ENCODE assay signal across 12 cellular contexts in genomic region chr7:64494912-64495461, GRCh38.
A peak's percentile ranks its signal among the peaks of the same experiment; 100 is the strongest.
DNase-seq lines count a peak whose midpoint lies in the region; ATAC-seq and TF ChIP-seq lines count a peak whose summit lies in the region.
"Had no signal": no experiment of that assay in that cellular context is flagged by ENCODE, and none has a peak within 500 bp of the region (broad histone marks: within the 10 kb centered on the region; RNA-seq: fewer than 3 reads in every experiment).

No MANE protein-coding gene starts in this region.

- intact Hi-C loops in Right ventricle myocardium inferior (cut with DNase I), result no loop called here

- ATAC-seq in Right ventricle myocardium inferior (peak; percentile 23), HG03521 (IDR thresholded peaks at IDR 0.05; ENCODE audit: unreplicated experiment) (no peak), HG02678 (IDR thresholded peaks at IDR 0.05; ENCODE audit: unreplicated experiment) (no peak)
- ATAC-seq: T-cell had no signal

- TF ChIP-seq RAD21 in liver (IDR thresholded peaks at IDR 0.05), result no peak

- peaks cover 0 to 4% of the 10 kb centered on the region in 2 donors for H3K4me1 ChIP-seq in right atrium auricular region
- H3K4me1 ChIP-seq in liver (ENCODE audit: control insufficient read depth in 4 of 4, insufficient read depth in 4 of 4, low read length in 3 of 4), result no peaks in the 10 kb centered on the region

- TF ChIP-seq CTCF in right atrium auricular region (IDR thresholded peaks at IDR 0.05) (no peak), liver (IDR thresholded peaks at IDR 0.05; ENCODE audit: low read depth, low read length, missing input control) (no peak)

- WGBS in liver, result 13% methylated on average over 26 of the region's 26 CpGs

- no peaks in the 10 kb centered on the region for H3K36me3 ChIP-seq in right atrium auricular region
- no peaks in the 10 kb centered on the region for H3K36me3 ChIP-seq in liver (ENCODE audit: control insufficient read depth in 4 of 4, insufficient read depth in 3 of 4, low read depth in 1 of 4, low read length in 3 of 4)

- no peak overlapping the region for H3K9ac ChIP-seq in liver (ENCODE audit: low read depth in 1 of 2, low read length in 2 of 2)

- H3K4me3 ChIP-seq in right atrium auricular region, result peak overlapping the region in 1 of 2 donors; percentile 35
- H3K4me3 ChIP-seq in liver (ENCODE audit: low read depth in 1 of 3, low read length in 3 of 3), result peak overlapping the region in 2 of 3 donors; percentile 23 to 41

- DNase-seq in Right ventricle myocardium inferior (ENCODE audit: missing footprints) (no peak), right atrium auricular region (ENCODE audit: low spot score) (no peak), caudate nucleus (lab: John Stamatoyannopoulos, UW) (peak in 10 of 61 donors; percentile 1 to 69 (median 14)), GF-D8 (lab: John Stamatoyannopoulos, UW) (no peak), NOMO-1 treated with DMSO at 0.1 percent for 48 hours (lab: John Stamatoyannopoulos, UW; ENCODE audit: unreplicated experiment) (no peak)
- DNase-seq: activated CD4-positive, alpha-beta T cell treated with anti-CD3 and anti-CD28 coated beads, Interleukin-2, amount 50 U/mL, for 1 hour; islet precursor cell; T-cell had no signal

- H3K27ac ChIP-seq in right atrium auricular region (no peak overlapping the region), caudate nucleus (ENCODE audit: low read depth, low read length) (peak overlapping the region; percentile 23), liver (ENCODE audit: low read depth in 1 of 2, low read length in 2 of 2) (no peak overlapping the region)
- H3K27ac ChIP-seq: skin epidermis had no signal

- no peaks in the 10 kb centered on the region for H3K9me3 ChIP-seq in right atrium auricular region
- H3K9me3 ChIP-seq in liver (ENCODE audit: control insufficient read depth in 4 of 4, low read length in 3 of 4), result peaks cover 0 to 28% (median 9%) of the 10 kb centered on the region in 4 donors

- H3K27me3 ChIP-seq in right atrium auricular region, result no peaks in the 10 kb centered on the region
- no peaks in the 10 kb centered on the region for H3K27me3 ChIP-seq in liver (ENCODE audit: control insufficient read depth in 4 of 4, insufficient read depth in 4 of 4, low read length in 3 of 4)

TF ChIP-seq in liver, 16 proteins besides CTCF, POLR2A, EP300 and RAD21:
- no peak for TF ChIP-seq SP1 (IDR thresholded peaks at IDR 0.05)
- TF ChIP-seq HNF4A (conservative IDR thresholded peaks at IDR 0.05), result no peak
- no peak for TF ChIP-seq HNF4G (IDR thresholded peaks at IDR 0.05)
- no peak for TF ChIP-seq FOXA2 (IDR thresholded peaks at IDR 0.05)
